Comparison of ENCODE assay signal across 9 cellular contexts in genomic region chr21:33212159-33212851, GRCh38. TPM values are rescaled to one million over a fixed set of nuclear protein-coding genes. Genes with fewer than 3 reads are reported as not detected.
DNase-seq lines count a peak whose midpoint lies in the region; ATAC-seq, FAIRE-seq and TF ChIP-seq lines count a peak whose summit lies in the region.
"Had no signal": no experiment of that assay in that cellular context is flagged by ENCODE, and none has a peak within 500 bp of the region (broad histone marks: within the 10 kb centered on the region; RNA-seq: fewer than 3 reads in every experiment).

No MANE protein-coding gene starts in this region.

- TF ChIP-seq CTCF in endothelial cell of umbilical vein (IDR thresholded peaks at IDR 0.05; ENCODE audit: extremely low read depth in 1 of 2, insufficient read depth in 1 of 2, low read depth in 1 of 2, low read length in 2 of 2) (no peak), neutrophil (IDR thresholded peaks at IDR 0.05) (no peak), gastrocnemius medialis (IDR thresholded peaks at IDR 0.05 in 4 of 5, conservative IDR thresholded peaks at IDR 0.05 in 1 of 5) (no peak)

- peak overlapping the region; percentile 3 for H3K4me2 ChIP-seq in endothelial cell of umbilical vein (ENCODE audit: insufficient read depth, low read length)

- H3K36me3 ChIP-seq in endothelial cell of umbilical vein (ENCODE audit: control insufficient read depth in 2 of 2, extremely low read depth in 1 of 2, insufficient read depth in 2 of 2, low read length in 2 of 2) = no peaks in the 10 kb centered on the region
- H3K36me3 ChIP-seq in neutrophil = no peaks in the 10 kb centered on the region
- H3K36me3 ChIP-seq in gastrocnemius medialis = no peaks in the 10 kb centered on the region
- H3K36me3 ChIP-seq: ascending aorta had no signal

- peak overlapping the region; percentile 60 for H2AFZ ChIP-seq in endothelial cell of umbilical vein (ENCODE audit: low read depth, low read length)

- no peaks in the 10 kb centered on the region for H3K9me3 ChIP-seq in endothelial cell of umbilical vein (replicated peaks; ENCODE audit: control insufficient read depth, insufficient read depth, low read length)
- no peaks in the 10 kb centered on the region for H3K9me3 ChIP-seq in neutrophil
- no peaks in the 10 kb centered on the region for H3K9me3 ChIP-seq in gastrocnemius medialis
- H3K9me3 ChIP-seq: ascending aorta had no signal

- no peaks in the 10 kb centered on the region for H3K9me1 ChIP-seq in endothelial cell of umbilical vein (replicated peaks; ENCODE audit: control insufficient read depth, extremely low read depth, insufficient read depth, low read length)

- H3K27ac ChIP-seq in endothelial cell of umbilical vein (ENCODE audit: insufficient read depth, low read depth, low read length) (no peak overlapping the region), neutrophil (peak overlapping the region; percentile 97), gastrocnemius medialis (no peak overlapping the region)
- H3K27ac ChIP-seq: ascending aorta had no signal

- no TSS peak for BruUV-seq in endothelial cell of umbilical vein (replicated peaks; lab: Mats Ljungman, UMichigan)

- dilution Hi-C loops in endothelial cell of umbilical vein (cut with MboI; ENCODE audit: extremely low pct_ligation_motif_present, low sequenced_read_pairs) = no loop called here

- H3K27me3 ChIP-seq in endothelial cell of umbilical vein (ENCODE audit: control insufficient read depth in 2 of 2, insufficient read depth in 2 of 2, low read length in 2 of 2) (peaks cover 0 to 5% of the 10 kb centered on the region in 2 experiments), neutrophil (no peaks in the 10 kb centered on the region), gastrocnemius medialis (no peaks in the 10 kb centered on the region)
- H3K27me3 ChIP-seq: ascending aorta had no signal

- H3K9ac ChIP-seq in endothelial cell of umbilical vein (replicated peaks; ENCODE audit: extremely low read depth, insufficient read depth, low read length) = no peak overlapping the region

- H3K4me3 ChIP-seq in endothelial cell of umbilical vein (replicated peaks in 1 of 3; ENCODE audit: insufficient read depth in 1 of 3, low read depth in 1 of 3, low read length in 3 of 3) = no peak overlapping the region
- H3K4me3 ChIP-seq in neutrophil (ENCODE audit: low read depth in 1 of 2, low read length in 1 of 2) = no peak overlapping the region
- no peak overlapping the region for H3K4me3 ChIP-seq in gastrocnemius medialis
- H3K4me3 ChIP-seq: ascending aorta had no signal

- intact Hi-C loops in endothelial cell of umbilical vein (cut with micrococcal nuclease) (no loop called here), gastrocnemius medialis (cut with DNase I; ENCODE audit: low total_unique reads) (no loop called here)

- POLR2A ChIA-PET in endothelial cell of umbilical vein (lab: Charles Lee) = no interaction called here

- H3K79me2 ChIP-seq in endothelial cell of umbilical vein (ENCODE audit: control insufficient read depth, insufficient read depth, low read length) = no peaks in the 10 kb centered on the region

- H4K20me1 ChIP-seq in endothelial cell of umbilical vein (replicated peaks; ENCODE audit: control insufficient read depth, extremely low read depth, insufficient read depth, low read length) = no peaks in the 10 kb centered on the region

- TF ChIP-seq POLR2A in GM12891 (IDR thresholded peaks at IDR 0.05; ENCODE audit: low read depth, low read length) (no peak), endothelial cell of umbilical vein (IDR thresholded peaks at IDR 0.05; ENCODE audit: low read depth, low read length) (no peak), gastrocnemius medialis (IDR thresholded peaks at IDR 0.05) (no peak)

- in situ Hi-C loops in gastrocnemius medialis (cut with MboI; ENCODE audit: low sequenced_read_pairs in 4 of 4) = no loop called here

- H3K4me1 ChIP-seq in endothelial cell of umbilical vein (ENCODE audit: control insufficient read depth, extremely low read depth, insufficient read depth, low read length) (no peaks in the 10 kb centered on the region), neutrophil (ENCODE audit: control insufficient read depth in 1 of 2, insufficient read depth in 1 of 2, low read depth in 1 of 2, low read length in 1 of 2) (peaks cover 59 to 72% of the 10 kb centered on the region in 2 experiments), gastrocnemius medialis (peaks cover 0 to 3% of the 10 kb centered on the region in 2 donors)
- H3K4me1 ChIP-seq: ascending aorta had no signal

- no peak for ATAC-seq in gastrocnemius medialis

- CTCF ChIA-PET in endothelial cell of umbilical vein (lab: Charles Lee) = interaction anchor here (1.5 kb wide), 1 partner anchor 149 kb away, joined by 4 read pairs; no protein-coding TSS in a partner anchor

- FAIRE-seq in GM12891 (lab: Jason Lieb, UNC) (no peak), endothelial cell of umbilical vein (lab: Jason Lieb, UNC) (no peak)
- FAIRE-seq: GM18507 had no signal

- DNase-seq in GM12891 (ENCODE audit: insufficient read length, low spot score) (no peak), OCI-M1 (lab: John Stamatoyannopoulos, UW) (peak; percentile 83), endothelial cell of umbilical vein (ENCODE audit: low read depth, low spot score) (peak; percentile 56), gastrocnemius medialis (no peak)
- no peak for DNase-seq in NK-92 treated with Interleukin-12 subunit alpha and Interleukin-12 subunit beta, amount 100 ng/mL, for 24 hours (lab: John Stamatoyannopoulos, UW)
- DNase-seq in activated CD8-positive, alpha-beta memory T cell treated with anti-CD3 and anti-CD28 coated beads, Interleukin-2, amount 50 U/mL, for 48 hours = no peak

TF ChIP-seq in GM12891, 5 proteins besides CTCF, POLR2A, EP300 and RAD21:
- TF ChIP-seq SPI1 (IDR thresholded peaks at IDR 0.05; ENCODE audit: low read depth, low read length) (peak; percentile 69), PAX5 (IDR thresholded peaks at IDR 0.05; ENCODE audit: insufficient read depth, low read length, severe bottlenecking) (no peak), POU2F2 (IDR thresholded peaks at IDR 0.05; ENCODE audit: low read depth, low read length) (no peak)

TF ChIP-seq in endothelial cell of umbilical vein, 7 proteins besides CTCF, POLR2A, EP300 and RAD21:
- TF ChIP-seq JUN (IDR thresholded peaks at IDR 0.05; ENCODE audit: borderline replicate concordance, insufficient read depth, insufficient read length, low read depth) (no peak), EZH2 (IDR thresholded peaks at IDR 0.05; ENCODE audit: borderline replicate concordance, low read depth, low read length, severe bottlenecking) (no peak), MAX (IDR thresholded peaks at IDR 0.05; ENCODE audit: insufficient read depth, insufficient read length) (no peak), FOS (IDR thresholded peaks at IDR 0.05; ENCODE audit: borderline replicate concordance, insufficient read depth, low read length) (no peak), POLR2AphosphoS5 (IDR thresholded peaks at IDR 0.05; ENCODE audit: insufficient read depth, low read depth, low read length) (no peak), GATA2 (IDR thresholded peaks at IDR 0.05; ENCODE audit: insufficient read depth, insufficient read length, low read depth, low read length) (no peak), MYC (IDR thresholded peaks at IDR 0.05; ENCODE audit: low read depth, low read length) (no peak)

RNA-seq across cellular contexts. Expression of gene IFNAR2, which starts 17.4 kb away (rescaled TPM):
- 38.2 TPM for polyA plus RNA-seq in GM12891 (2012; ENCODE audit: low read depth, missing spikeins)
- total RNA-seq in endothelial cell of umbilical vein (37.0 and 42.1 TPM in 2 replicates), gastrocnemius medialis (1 to 10 TPM; 3.4 to 8.0 (median 4.7) TPM)
- 19.8 and 22.8 TPM in 2 replicates for polyA plus RNA-seq in endothelial cell of umbilical vein
- polyA plus RNA-seq in endothelial cell of umbilical vein (2011; cell fraction: cytosol; rRNA removed) = 29.7 and 31.4 TPM in 2 replicates
- polyA plus RNA-seq in endothelial cell of umbilical vein (2011; cell fraction: nucleus; rRNA removed) = 23.2 and 27.8 TPM in 2 replicates
- 37.4 and 42.8 TPM in 2 replicates for polyA plus RNA-seq in endothelial cell of umbilical vein (2012)
- polyA minus RNA-seq in endothelial cell of umbilical vein = 33.0 and 44.7 TPM in 2 replicates
- 7.1 TPM for polyA minus RNA-seq in endothelial cell of umbilical vein (2011; cell fraction: cytosol; rRNA and poly(A)+ RNA removed)
- 17.0 and 28.1 TPM in 2 replicates for polyA minus RNA-seq in endothelial cell of umbilical vein (2011; cell fraction: nucleus; rRNA and poly(A)+ RNA removed)

RNA-seq across cellular contexts. Expression of gene IL10RB, which starts 53.9 kb away (rescaled TPM):
- polyA plus RNA-seq in GM12891 (2012; ENCODE audit: low read depth, missing spikeins) = 24.5 TPM
- total RNA-seq in endothelial cell of umbilical vein (21.7 and 21.9 TPM in 2 replicates), gastrocnemius medialis (10 to 100 TPM; 11.4 to 17.1 (median 14.0) TPM)
- 22.5 and 31.4 TPM in 2 replicates for polyA plus RNA-seq in endothelial cell of umbilical vein
- 30.4 and 32.8 TPM in 2 replicates for polyA plus RNA-seq in endothelial cell of umbilical vein (2011; cell fraction: cytosol; rRNA removed)
- 19.5 and 19.8 TPM in 2 replicates for polyA plus RNA-seq in endothelial cell of umbilical vein (2011; cell fraction: nucleus; rRNA removed)
- 20.9 and 22.1 TPM in 2 replicates for polyA plus RNA-seq in endothelial cell of umbilical vein (2012)
- polyA minus RNA-seq in endothelial cell of umbilical vein = 53.8 and 54.0 TPM in 2 replicates
- 14.3 TPM for polyA minus RNA-seq in endothelial cell of umbilical vein (2011; cell fraction: cytosol; rRNA and poly(A)+ RNA removed)
- polyA minus RNA-seq in endothelial cell of umbilical vein (2011; cell fraction: nucleus; rRNA and poly(A)+ RNA removed) = 12.0 and 16.7 TPM in 2 replicates

Comparison
In these comparisons a context has a peak if more than half of its experiments do, and no peak if none do; other contexts are left out.
1. DNase-seq: peak in OCI-M1 (single experiment) and endothelial cell of umbilical vein (single experiment); none in GM12891 (single experiment), NK-92 treated with Interleukin-12 subunit alpha and Interleukin-12 subunit beta, amount 100 ng/mL, for 24 hours (single experiment), gastrocnemius medialis (0 of 2) and activated CD8-positive, alpha-beta memory T cell treated with anti-CD3 and anti-CD28 coated beads, Interleukin-2, amount 50 U/mL, for 48 hours (single experiment).